ENCODE assay signal across 9 cellular contexts in the genomic region with DNA sequence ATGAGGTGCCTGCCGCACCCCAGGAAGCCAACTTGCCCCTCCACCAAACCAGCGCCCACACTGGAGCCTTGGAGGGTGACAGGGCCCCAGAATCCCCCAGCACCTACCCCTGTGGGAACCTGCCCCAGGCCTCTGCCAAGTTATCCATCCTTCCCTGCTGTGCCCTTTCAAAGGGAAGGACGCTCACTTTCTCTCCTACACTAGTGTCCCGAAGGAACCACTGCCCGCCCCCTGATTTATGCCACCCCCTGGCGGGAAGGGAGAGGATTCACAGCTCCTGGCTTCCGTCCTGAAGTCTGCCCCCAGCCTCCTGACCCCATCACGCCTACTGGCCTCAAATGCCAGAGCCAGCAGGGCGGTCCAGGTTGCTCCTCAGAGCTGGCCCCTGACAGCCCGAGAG. TPM values are rescaled to one million over a fixed set of nuclear protein-coding genes. Genes with fewer than 3 reads are reported as not detected.
DNase-seq lines count a peak whose midpoint lies in the region; ATAC-seq, FAIRE-seq and TF ChIP-seq lines count a peak whose summit lies in the region.
"Had no signal": no experiment of that assay in that cellular context is flagged by ENCODE, and none has a peak within 500 bp of the region (broad histone marks: within the 10 kb centered on the region; RNA-seq: fewer than 3 reads in every experiment).

No MANE protein-coding gene starts in this region.

- H3K4me1 Mint-ChIP-seq in naive thymus-derived CD8-positive, alpha-beta T cell = peaks cover 11 to 29% (median 24%) of the 10 kb centered on the region in 4 donors

- H3K27ac ChIP-seq in caudate nucleus (ENCODE audit: low read depth, low read length) = peak overlapping the region; percentile 59
- no peak overlapping the region for H3K27ac ChIP-seq in small intestine (ENCODE audit: low read depth in 1 of 2, low read length in 1 of 2)

- H3K9me3 Mint-ChIP-seq in naive thymus-derived CD8-positive, alpha-beta T cell = no peaks in the 10 kb centered on the region

- H3K27ac Mint-ChIP-seq in naive thymus-derived CD8-positive, alpha-beta T cell = peak overlapping the region in 5 of 10 donors; percentile 31 to 84 (median 69)

- H3K4me1 ChIP-seq in small intestine (ENCODE audit: control insufficient read depth in 2 of 2, insufficient read depth in 1 of 2, low read depth in 1 of 2, low read length in 1 of 2) = peaks cover 0 to 7% of the 10 kb centered on the region in 2 donors

- H3K4me3 ChIP-seq in LNCaP clone FGC (ENCODE audit: low read depth, low read length) = no peak overlapping the region
- no peak overlapping the region for H3K4me3 ChIP-seq in small intestine (ENCODE audit: low read depth in 1 of 2, low read length in 2 of 2)

- POLR2A ChIA-PET in naive thymus-derived CD8-positive, alpha-beta T cell (lab: Charles Lee) = interaction anchor here (0.9 to 1.7 kb wide), 3 partner anchors 37 to 89 kb away, joined by 3 to 7 read pairs (median 5); partner anchors contain the start of genes MAP2K7 and SNAPC2

- TF ChIP-seq CTCF in LNCaP clone FGC (IDR thresholded peaks at IDR 0.05; ENCODE audit: control insufficient read depth, extremely low read depth, insufficient read depth) = peak; percentile 11; the same call in 1 of the 2 replicates

- 61 to 70% (median 63%) methylated on average over 9 to 10 of the region's 10 CpGs for WGBS in small intestine, 3 donors

- no peaks in the 10 kb centered on the region for H3K27me3 Mint-ChIP-seq in naive thymus-derived CD8-positive, alpha-beta T cell

- peak overlapping the region; percentile 69 to 90 (median 81) for H3K4me3 Mint-ChIP-seq in naive thymus-derived CD8-positive, alpha-beta T cell

- FAIRE-seq in small intestine (lab: Jason Lieb, UNC) = no peak
- FAIRE-seq: islet of Langerhans had no signal

- H3K27me3 ChIP-seq in small intestine (ENCODE audit: control insufficient read depth in 2 of 2, insufficient read depth in 2 of 2, low read length in 2 of 2) = no peaks in the 10 kb centered on the region

- DNase-seq in COLO829 (ENCODE audit: low spot score) (peak; percentile 50), LNCaP clone FGC (ENCODE audit: low read depth) (no peak), caudate nucleus (lab: John Stamatoyannopoulos, UW) (peak in 31 of 61 donors; percentile 3 to 57 (median 24)), DMS79 (lab: John Stamatoyannopoulos, UW) (no peak), activated gamma-delta T cell treated with Interleukin-2 at 50 U/mL for 16 hours (no peak), small intestine (no peak)
- DNase-seq in naive thymus-derived CD8-positive, alpha-beta T cell = no peak

- no peaks in the 10 kb centered on the region for H3K36me3 ChIP-seq in small intestine (ENCODE audit: control insufficient read depth in 2 of 2, insufficient read depth in 2 of 2, low read length in 2 of 2)

- ATAC-seq in naive thymus-derived CD8-positive, alpha-beta T cell = no peak
- no peak for ATAC-seq in HG03097 (IDR thresholded peaks at IDR 0.05; ENCODE audit: low FRiP score, unreplicated experiment)

- H3K9me3 ChIP-seq in small intestine (ENCODE audit: control insufficient read depth, low read depth) = no peaks in the 10 kb centered on the region

- no peaks in the 10 kb centered on the region for H3K36me3 Mint-ChIP-seq in naive thymus-derived CD8-positive, alpha-beta T cell

RNA-seq across cellular contexts. Expression of gene EVI5L, which starts 1.4 kb away (rescaled TPM):
- 10 to 100 TPM; 10.5 to 11.5 TPM for total RNA-seq in naive thymus-derived CD8-positive, alpha-beta T cell
- polyA plus RNA-seq in naive thymus-derived CD8-positive, alpha-beta T cell = 1 to 10 TPM; 1.1 to 2.7 (median 1.7) TPM
- 1 to 10 TPM; 2.9 to 8.4 (median 3.5) TPM for polyA plus RNA-seq in small intestine

RNA-seq across cellular contexts. Expression of gene PRR36, which starts 42.7 kb away (rescaled TPM):
- total RNA-seq in naive thymus-derived CD8-positive, alpha-beta T cell = under 1 TPM; 0.11 to 0.21 TPM
- polyA plus RNA-seq in naive thymus-derived CD8-positive, alpha-beta T cell = under 1 TPM; 0.03 to 0.18 (median 0.13) TPM
- under 1 TPM in 1 of 3 donors, not detected in 2; 0.22 TPM for polyA plus RNA-seq in small intestine

RNA-seq across cellular contexts. Expression of gene LRRC8E, which starts 56.9 kb away (rescaled TPM):
- total RNA-seq in naive thymus-derived CD8-positive, alpha-beta T cell = not detected
- not detected for polyA plus RNA-seq in naive thymus-derived CD8-positive, alpha-beta T cell
- under 1 TPM; 0.27 to 0.67 (median 0.52) TPM for polyA plus RNA-seq in small intestine

Comparison
In these comparisons a context has a peak if more than half of its experiments do, and no peak if none do; other contexts are left out.
1. DNase-seq: peak in COLO829 (single experiment) and caudate nucleus (31 of 61); none in LNCaP clone FGC (single experiment), naive thymus-derived CD8-positive, alpha-beta T cell (0 of 10), DMS79 (single experiment), activated gamma-delta T cell treated with Interleukin-2 at 50 U/mL for 16 hours (single experiment) and small intestine (single experiment).